In genomic region chr20:9270831-9271230, GRCh38 we compare ENCODE assay signal across 22 cellular contexts.
DNase-seq lines count a peak whose midpoint lies in the region; ATAC-seq, FAIRE-seq and TF ChIP-seq lines count a peak whose summit lies in the region.
"Had no signal": no experiment of that assay in that cellular context is flagged by ENCODE, and none has a peak within 500 bp of the region (broad histone marks: within the 10 kb centered on the region; RNA-seq: fewer than 3 reads in every experiment).

No MANE protein-coding gene starts in this region.

- in situ Hi-C loops in brain microvascular endothelial cell (cut with HindIII; ENCODE audit: low pct_ligation_motif_present, low sequenced_read_pairs): no loop called here

- H3K4me3 ChIP-seq in A549 (no peak overlapping the region), brain microvascular endothelial cell (ENCODE audit: low read depth, low read length) (no peak overlapping the region), right cardiac atrium (ENCODE audit: low read length) (no peak overlapping the region), SJCRH30 (no peak overlapping the region)
- H3K4me3 ChIP-seq: stomach had no signal

- H3K27me3 ChIP-seq in brain microvascular endothelial cell (replicated peaks) (no peaks in the 10 kb centered on the region), right cardiac atrium (ENCODE audit: control insufficient read depth, insufficient read depth) (no peaks in the 10 kb centered on the region), SJCRH30 (no peaks in the 10 kb centered on the region)
- H3K27me3 ChIP-seq: stomach had no signal

- peaks cover 36% of the 10 kb centered on the region for H3K4me1 ChIP-seq in A549
- H3K4me1 ChIP-seq in right cardiac atrium (ENCODE audit: control insufficient read depth, insufficient read depth, low read length): no peaks in the 10 kb centered on the region
- no peaks in the 10 kb centered on the region for H3K4me1 ChIP-seq in SJCRH30

- no peak for TF ChIP-seq POLR2A in A549 (IDR thresholded peaks at IDR 0.05; ENCODE audit: low read length)

- 0 out of 5 replicates have a peak, but pooled peaks of 1 of the 2 experiments have one; percentile 13 for TF ChIP-seq RAD21 in A549 (conservative IDR thresholded peaks at IDR 0.05 in 1 of 2, IDR thresholded peaks at IDR 0.05 in 1 of 2)

- H3K9me3 ChIP-seq in A549: no peaks in the 10 kb centered on the region
- no peaks in the 10 kb centered on the region for H3K9me3 ChIP-seq in right cardiac atrium (ENCODE audit: control insufficient read depth, low read length)
- H3K9me3 ChIP-seq in SJCRH30 (replicated peaks): 0 out of 2 replicates have a peak, but pooled peaks cover 2% of the 10 kb centered on the region
- H3K9me3 ChIP-seq: stomach had no signal

- peak overlapping the region; percentile 56 for H3K4me2 ChIP-seq in A549

- H3K27ac Mint-ChIP-seq in endothelial cell (ENCODE audit: unreplicated experiment): no peak overlapping the region
- H3K27ac Mint-ChIP-seq: activated naive CD4-positive, alpha-beta T cell treated with anti-CD3 and anti-CD28 coated beads, Interleukin-2, amount 10 ng/mL, durations not matched to agents 7 days and 5 days; memory B cell; T-helper 1 cell treated with Interleukin-12 subunit alpha and Interleukin-12 subunit beta and Interleukin-4 antibody, amounts not matched to agents 30 μg/mL and 1 μg/mL, for 36 hours had no signal

- ATAC-seq in A549 (peak in 1 of 2 experiments; percentile 42; a peak in 2 of 6 replicates), right cardiac atrium (peak; percentile 48 to 54)
- ATAC-seq: esophagus mucosa had no signal

- CTCF ChIA-PET in A549 (lab: Yijun Ruan, JAX): interaction anchor here (1.4 to 1.6 kb wide), 3 partner anchors 10 to 417 kb away, joined by 3 to 6 read pairs (median 5); no protein-coding TSS in a partner anchor

- DNase-seq in A549 (ENCODE audit: low read depth in 1 of 2, low spot score in 1 of 2): peak in 1 of 2 experiments; percentile 28
- DNase-seq in GM04503 (ENCODE audit: low read depth): peak; percentile 65
- peak; percentile 15 for DNase-seq in brain microvascular endothelial cell
- no peak for DNase-seq in right cardiac atrium
- no peak for DNase-seq in endothelial cell (ENCODE audit: low spot score)
- DNase-seq in SJCRH30: no peak
- DNase-seq in stimulated activated CD4-positive, alpha-beta T cell treated with anti-CD3 and anti-CD28 coated beads, Interleukin-12 subunit alpha, Interleukin-12 subunit beta, amount 100 ng/mL, for 4 hours: no peak
- DNase-seq in GM19240 (ENCODE audit: insufficient read length, low spot score): no peak
- DNase-seq: activated CD4-positive, alpha-beta T cell treated with anti-CD3 and anti-CD28 coated beads for 1 hour; activated CD8-positive, alpha-beta memory T cell treated with anti-CD3 and anti-CD28 coated beads, Interleukin-2, amount 50 U/mL, for 48 hours; activated naive CD4-positive, alpha-beta T cell treated with anti-CD3 and anti-CD28 coated beads, Interleukin-2, amount 10 ng/mL, durations not matched to agents 7 days and 5 days; AML-193; DMS 273 treated with DMSO at 0.1 percent for 48 hours; NCI-H1417; NCI-H774; small intestine; stomach had no signal

- H3K27me3 Mint-ChIP-seq in endothelial cell (ENCODE audit: unreplicated experiment): peaks cover 3% of the 10 kb centered on the region
- H3K27me3 Mint-ChIP-seq: activated naive CD4-positive, alpha-beta T cell treated with anti-CD3 and anti-CD28 coated beads, Interleukin-2, amount 10 ng/mL, durations not matched to agents 7 days and 5 days; memory B cell had no signal

- TF ChIP-seq CTCF in A549 (IDR thresholded peaks at IDR 0.05) (no peak), brain microvascular endothelial cell (IDR thresholded peaks at IDR 0.05; ENCODE audit: low read depth, low read length, missing control alignments) (no peak), endothelial cell (IDR thresholded peaks at IDR 0.05; ENCODE audit: unreplicated experiment) (no peak)

- no peak for FAIRE-seq in A549 (lab: Jason Lieb, UNC)
- FAIRE-seq: H1, RCC 7860, small intestine had no signal

- H3K27ac ChIP-seq in A549 (peak overlapping the region; percentile 44 to 66), brain microvascular endothelial cell (no peak overlapping the region), right cardiac atrium (ENCODE audit: low read length) (no peak overlapping the region), SJCRH30 (no peak overlapping the region)
- H3K27ac ChIP-seq: stomach had no signal

- H3K4me1 Mint-ChIP-seq in endothelial cell (ENCODE audit: unreplicated experiment): peaks cover 17% of the 10 kb centered on the region
- H3K4me1 Mint-ChIP-seq: activated naive CD4-positive, alpha-beta T cell treated with anti-CD3 and anti-CD28 coated beads, Interleukin-2, amount 10 ng/mL, durations not matched to agents 7 days and 5 days; memory B cell had no signal

- peaks cover 3% of the 10 kb centered on the region for H3K36me3 Mint-ChIP-seq in endothelial cell (ENCODE audit: low read depth, unreplicated experiment)
- H3K36me3 Mint-ChIP-seq: activated naive CD4-positive, alpha-beta T cell treated with anti-CD3 and anti-CD28 coated beads, Interleukin-2, amount 10 ng/mL, durations not matched to agents 7 days and 5 days; memory B cell had no signal

- no peak overlapping the region for H3K4me3 Mint-ChIP-seq in endothelial cell (ENCODE audit: unreplicated experiment)
- H3K4me3 Mint-ChIP-seq: activated naive CD4-positive, alpha-beta T cell treated with anti-CD3 and anti-CD28 coated beads, Interleukin-2, amount 10 ng/mL, durations not matched to agents 7 days and 5 days; memory B cell; T-helper 1 cell treated with Interleukin-12 subunit alpha and Interleukin-12 subunit beta and Interleukin-4 antibody, amounts not matched to agents 30 μg/mL and 1 μg/mL, for 36 hours had no signal

- TF ChIP-seq EP300 in A549 (IDR thresholded peaks at IDR 0.05): no peak

- H3K9me3 Mint-ChIP-seq in endothelial cell (ENCODE audit: unreplicated experiment): no peaks in the 10 kb centered on the region
- H3K9me3 Mint-ChIP-seq: T-helper 1 cell treated with Interleukin-12 subunit alpha and Interleukin-12 subunit beta and Interleukin-4 antibody, amounts not matched to agents 30 μg/mL and 1 μg/mL, for 36 hours had no signal

- H3K36me3 ChIP-seq in brain microvascular endothelial cell (replicated peaks) (no peaks in the 10 kb centered on the region), SJCRH30 (no peaks in the 10 kb centered on the region)
- H3K36me3 ChIP-seq: stomach had no signal

- intact Hi-C loops in right cardiac atrium (cut with DNase I): no loop called here

- POLR2A ChIA-PET in A549 (lab: Yijun Ruan, JAX): no interaction called here

TF ChIP-seq in A549, 52 proteins besides CTCF, POLR2A, EP300 and RAD21:
- TF ChIP-seq MAX (IDR thresholded peaks at IDR 0.05) (no peak), GATA3 (IDR thresholded peaks at IDR 0.05; ENCODE audit: borderline replicate concordance) (no peak; the same call in 1 of the 2 replicates), MYC (IDR thresholded peaks at IDR 0.05; ENCODE audit: borderline replicate concordance, low read length) (no peak), FOSL2 (IDR thresholded peaks at IDR 0.05) (peak; percentile 48; the same call in 1 of the 2 replicates), FOSL2 (CRISPR knock-in tag; IDR thresholded peaks at IDR 0.05) (peak; percentile 84), HOXA7 (CRISPR knock-in tag; IDR thresholded peaks at IDR 0.05) (no peak), CEBPB (IDR thresholded peaks at IDR 0.05) (peak in 1 of 2 experiments; percentile 56; a peak in 2 of 4 replicates), NFE2L2 (conservative IDR thresholded peaks at IDR 0.05; ENCODE audit: low read length) (peak; percentile 27; the same call in 1 of the 2 replicates), MAFK (IDR thresholded peaks at IDR 0.05; ENCODE audit: partially characterized antibody) (peak; percentile 80), JUNB (IDR thresholded peaks at IDR 0.05) (0 out of 2 replicates have a peak, but pooled peaks have one; percentile 48)
- TF ChIP-seq, protein P1, sequence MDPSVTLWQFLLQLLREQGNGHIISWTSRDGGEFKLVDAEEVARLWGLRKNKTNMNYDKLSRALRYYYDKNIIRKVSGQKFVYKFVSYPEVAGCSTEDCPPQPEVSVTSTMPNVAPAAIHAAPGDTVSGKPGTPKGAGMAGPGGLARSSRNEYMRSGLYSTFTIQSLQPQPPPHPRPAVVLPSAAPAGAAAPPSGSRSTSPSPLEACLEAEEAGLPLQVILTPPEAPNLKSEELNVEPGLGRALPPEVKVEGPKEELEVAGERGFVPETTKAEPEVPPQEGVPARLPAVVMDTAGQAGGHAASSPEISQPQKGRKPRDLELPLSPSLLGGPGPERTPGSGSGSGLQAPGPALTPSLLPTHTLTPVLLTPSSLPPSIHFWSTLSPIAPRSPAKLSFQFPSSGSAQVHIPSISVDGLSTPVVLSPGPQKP (IDR thresholded peaks at IDR 0.05; ENCODE audit: low read depth, low read length): no peak

Comparison
In these comparisons a context has a peak if more than half of its experiments do, and no peak if none do; other contexts are left out.
1. DNase-seq: peak in GM04503 (single experiment) and brain microvascular endothelial cell (single experiment); none in right cardiac atrium (0 of 3), endothelial cell (single experiment), SJCRH30 (0 of 2), stimulated activated CD4-positive, alpha-beta T cell treated with anti-CD3 and anti-CD28 coated beads, Interleukin-12 subunit alpha, Interleukin-12 subunit beta, amount 100 ng/mL, for 4 hours (single experiment) and GM19240 (single experiment).
2. H3K27ac ChIP-seq: peak in A549 (2 of 2); none in brain microvascular endothelial cell (single experiment), right cardiac atrium (single experiment) and SJCRH30 (single experiment).